22 cellular contexts compared by ENCODE assay signal in the genomic region with DNA sequence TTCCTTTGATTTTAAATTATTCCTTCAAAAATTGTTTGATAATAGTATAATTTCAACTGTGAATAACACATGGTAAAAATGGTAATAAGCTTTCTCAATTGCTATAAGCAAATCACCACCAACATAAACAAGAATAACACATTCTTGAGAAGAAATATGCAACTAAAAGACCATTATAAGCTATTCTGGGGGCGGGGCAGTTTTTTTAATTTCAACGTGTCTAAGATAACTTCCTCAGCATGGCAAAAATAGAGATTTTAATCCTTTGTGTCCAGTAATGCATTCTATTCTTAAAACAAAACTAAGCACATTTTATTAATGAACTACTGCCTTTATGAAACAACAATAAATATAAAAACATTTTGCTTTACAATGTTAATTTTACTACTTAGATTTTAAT. TPM values are rescaled to one million over a fixed set of nuclear protein-coding genes. Genes with fewer than 3 reads are reported as not detected.
DNase-seq lines count a peak whose midpoint lies in the region; ATAC-seq, FAIRE-seq and TF ChIP-seq lines count a peak whose summit lies in the region.
"Had no signal": no experiment of that assay in that cellular context is flagged by ENCODE, and none has a peak within 500 bp of the region (broad histone marks: within the 10 kb centered on the region; RNA-seq: fewer than 3 reads in every experiment).

No MANE protein-coding gene starts in this region.

- peak overlapping the region; percentile 65 for H3K4me2 ChIP-seq in DOHH2 (ENCODE audit: low read length)

- TF ChIP-seq CTCF in DOHH2 (IDR thresholded peaks at IDR 0.05; ENCODE audit: low read depth, low read length, poor library complexity, severe bottlenecking): no peak

- DNase-seq in NCI-H748 (lab: John Stamatoyannopoulos, UW; ENCODE audit: unreplicated experiment) (peak; percentile 7), NCI-H748 treated with DMSO at 0.1 percent for 48 hours (lab: John Stamatoyannopoulos, UW) (no peak), OCI-M1 (lab: John Stamatoyannopoulos, UW) (peak; percentile 70), frontal cortex (ENCODE audit: low spot score in 2 of 2) (no peak), NCI-H2107 treated with DMSO at 0.1 percent for 48 hours (lab: John Stamatoyannopoulos, UW; ENCODE audit: unreplicated experiment) (no peak), NCI-H1105 (lab: John Stamatoyannopoulos, UW) (no peak)
- DNase-seq: GDM1; heart right ventricle; immature natural killer cell; MG63; mucosa of descending colon; NCI-H2081 treated with DMSO at 0.1 percent for 48 hours; NCI-H510A treated with DMSO at 0.1 percent for 48 hours; spleen; stimulated activated CD8-positive, alpha-beta memory T cell treated with anti-CD3 and anti-CD28 coated beads, Interleukin-4, amount 100 ng/mL, for 48 hours; uterus had no signal

- no peaks in the 10 kb centered on the region for H3K9me2 ChIP-seq in DOHH2 (replicated peaks; ENCODE audit: control insufficient read depth, low read length)

- H3K9me3 ChIP-seq in DOHH2 (ENCODE audit: control insufficient read depth, insufficient read depth, low read length): no peaks in the 10 kb centered on the region
- H3K9me3 ChIP-seq: mucosa of descending colon, neutrophil, uterus had no signal

- peak; percentile 48 for FAIRE-seq in frontal cortex (lab: Jason Lieb, UNC)

- peaks cover 46% of the 10 kb centered on the region for H3K79me2 ChIP-seq in DOHH2 (ENCODE audit: control insufficient read depth, low read length)

- H3K27me3 ChIP-seq in DOHH2 (ENCODE audit: control insufficient read depth, low read length): no peaks in the 10 kb centered on the region
- H3K27me3 ChIP-seq: ascending aorta, heart right ventricle, MG63, neutrophil, spleen, uterus had no signal

- peaks cover 9% of the 10 kb centered on the region for H3K4me1 ChIP-seq in DOHH2 (ENCODE audit: control insufficient read depth, low read length)
- H3K4me1 ChIP-seq: ascending aorta had no signal

- H3K36me3 ChIP-seq in DOHH2 (ENCODE audit: control insufficient read depth, low read length): peaks cover 3% of the 10 kb centered on the region; the same call in 1 of the 2 replicates
- H3K36me3 ChIP-seq: ascending aorta, HAP-1, heart right ventricle, MG63, neutrophil, spleen, uterus had no signal

- no peak overlapping the region for H3K27ac ChIP-seq in DOHH2 (ENCODE audit: low read depth, low read length)
- H3K27ac ChIP-seq: ascending aorta, heart right ventricle, neutrophil, spleen, uterus had no signal

- peak overlapping the region; percentile 45 for H3K4me3 ChIP-seq in DOHH2 (ENCODE audit: low read length)
- H3K4me3 ChIP-seq: HAP-1, MG63, mucosa of descending colon, spleen had no signal

- no peaks in the 10 kb centered on the region for H3F3A ChIP-seq in DOHH2 (ENCODE audit: control insufficient read depth, insufficient read depth)

- H4K20me1 ChIP-seq in DOHH2 (ENCODE audit: control insufficient read depth, insufficient read depth, low read depth, low read length): no peaks in the 10 kb centered on the region

- no peak for ATAC-seq in HG02763 (IDR thresholded peaks at IDR 0.05; ENCODE audit: unreplicated experiment)
- ATAC-seq: heart right ventricle, Panc1 had no signal

RNA-seq across cellular contexts. Expression of a gene that starts 1.5 kb away (rescaled TPM):
- total RNA-seq in frontal cortex: 4.5 TPM

RNA-seq across cellular contexts. Expression of a gene that starts 48.0 kb away (rescaled TPM):
- 45.7 TPM for total RNA-seq in frontal cortex

Comparison
In these comparisons a context has a peak if more than half of its experiments do, and no peak if none do; other contexts are left out.
1. DNase-seq: peak in NCI-H748 (single experiment) and OCI-M1 (single experiment); none in NCI-H748 treated with DMSO at 0.1 percent for 48 hours (single experiment), frontal cortex (0 of 2), NCI-H2107 treated with DMSO at 0.1 percent for 48 hours (single experiment) and NCI-H1105 (single experiment).